In genomic region chr6:64280569-64280968, GRCh38 we compare ENCODE assay signal across 8 cellular contexts.
A peak's percentile ranks its signal among the peaks of the same experiment; 100 is the strongest.
DNase-seq lines count a peak whose midpoint lies in the region; ATAC-seq, FAIRE-seq and TF ChIP-seq lines count a peak whose summit lies in the region.

No MANE protein-coding gene starts in this region.

- H3K27me3 ChIP-seq in astrocyte (ENCODE audit: insufficient read depth, low read length) (no peaks in the 10 kb centered on the region), mesenchymal stem cell (ENCODE audit: control insufficient read depth in 1 of 2, insufficient read depth in 1 of 2, low read length in 2 of 2) (no peaks in the 10 kb centered on the region)

- H2AFZ ChIP-seq in astrocyte (ENCODE audit: low read depth, low read length) (no peak overlapping the region), mesenchymal stem cell (ENCODE audit: low read depth, low read length) (no peak overlapping the region)

- no peak overlapping the region for H3K4me3 ChIP-seq in astrocyte (ENCODE audit: insufficient read depth, low read depth, low read length)
- H3K4me3 ChIP-seq in mesenchymal stem cell (ENCODE audit: insufficient read depth in 1 of 2, low read depth in 1 of 2, low read length in 2 of 2) = no peak overlapping the region

- H3K18ac ChIP-seq in mesenchymal stem cell (ENCODE audit: low read depth in 1 of 2, low read length in 2 of 2) = no peak overlapping the region

- H3K23ac ChIP-seq in mesenchymal stem cell (ENCODE audit: low read length in 2 of 2) = no peak overlapping the region

- H4K20me1 ChIP-seq in astrocyte (ENCODE audit: insufficient read depth, low read length) = no peaks in the 10 kb centered on the region

- CTCF ChIA-PET in GM10248 (lab: Yijun Ruan, JAX) = interaction anchor here (0.6 to 3.1 kb wide), 6 partner anchors 10 to 52 kb away, joined by 3 to 38 read pairs (median 3); no protein-coding TSS in a partner anchor
- CTCF ChIA-PET in activated CD4-positive, alpha-beta T cell treated with anti-CD3 and anti-CD28 coated beads, Interleukin-2, amount 10 ng/mL, durations not matched to agents 7 days and 5 days (lab: Charles Lee) = no interaction called here

- H2BK5ac ChIP-seq in mesenchymal stem cell (ENCODE audit: low read depth, low read length, poor library complexity, severe bottlenecking) = no peak overlapping the region

- H3K4me1 ChIP-seq in astrocyte (ENCODE audit: insufficient read depth, low read length) (no peaks in the 10 kb centered on the region), mesenchymal stem cell (ENCODE audit: control insufficient read depth, insufficient read depth, low read depth, low read length) (no peaks in the 10 kb centered on the region)

- no peak overlapping the region for H3K4me2 ChIP-seq in astrocyte (ENCODE audit: low read length)
- H3K4me2 ChIP-seq in mesenchymal stem cell (ENCODE audit: low read length, poor library complexity, severe bottlenecking) = no peak overlapping the region

- WGBS in mesenchymal stem cell = no CpG with 5 or more reads among the region's 1 CpG

- H3K9me3 ChIP-seq in astrocyte (ENCODE audit: insufficient read depth, low read depth, low read length) (no peaks in the 10 kb centered on the region), mesenchymal stem cell (ENCODE audit: control insufficient read depth, low read length) (no peaks in the 10 kb centered on the region)

- POLR2A ChIA-PET in GM10248 (lab: Yijun Ruan, JAX) = no interaction called here
- POLR2A ChIA-PET in activated CD4-positive, alpha-beta T cell treated with anti-CD3 and anti-CD28 coated beads, Interleukin-2, amount 10 ng/mL, durations not matched to agents 7 days and 5 days (lab: Charles Lee) = no interaction called here

- no peak overlapping the region for H3K27ac Mint-ChIP-seq in astrocyte (ENCODE audit: unreplicated experiment)
- no peak overlapping the region for H3K27ac Mint-ChIP-seq in activated CD4-positive, alpha-beta T cell treated with anti-CD3 and anti-CD28 coated beads, Interleukin-2, amount 10 ng/mL, durations not matched to agents 7 days and 5 days

- H3K9ac ChIP-seq in astrocyte (ENCODE audit: low read length) (no peak overlapping the region), mesenchymal stem cell (ENCODE audit: low read length) (no peak overlapping the region)

- H2AK5ac ChIP-seq in mesenchymal stem cell (ENCODE audit: low read length, severe bottlenecking) = no peak overlapping the region

- H3K27ac ChIP-seq in astrocyte (ENCODE audit: low read depth, low read length) (no peak overlapping the region), mesenchymal stem cell (ENCODE audit: low read length, poor library complexity, severe bottlenecking) (no peak overlapping the region)

- H3K4me1 Mint-ChIP-seq in astrocyte (ENCODE audit: low read depth, unreplicated experiment) = peaks cover 8% of the 10 kb centered on the region
- no peaks in the 10 kb centered on the region for H3K4me1 Mint-ChIP-seq in activated CD4-positive, alpha-beta T cell treated with anti-CD3 and anti-CD28 coated beads, Interleukin-2, amount 10 ng/mL, durations not matched to agents 7 days and 5 days

- no peaks in the 10 kb centered on the region for H3K79me1 ChIP-seq in mesenchymal stem cell (replicated peaks; ENCODE audit: low read length, poor library complexity, severe bottlenecking)

- no peak overlapping the region for H3K14ac ChIP-seq in mesenchymal stem cell (ENCODE audit: low read length in 2 of 2)

- DNase-seq in GM10248 (ENCODE audit: extremely low spot score) (no peak), MV-4-11 (lab: John Stamatoyannopoulos, UW) (peak; percentile 12), astrocyte (ENCODE audit: low read depth) (no peak), mesenchymal stem cell (peak; percentile 61)
- no peak for DNase-seq in activated effector memory CD4-positive, alpha-beta T cell treated with anti-CD3 and anti-CD28 coated beads, Interleukin-2, amount 50 U/mL, for 16 hours
- DNase-seq in activated CD8-positive, alpha-beta memory T cell treated with anti-CD3 and anti-CD28 coated beads, Interleukin-2, amount 50 U/mL, for 4 hours = no peak
- DNase-seq in activated CD4-positive, alpha-beta T cell treated with anti-CD3 and anti-CD28 coated beads, Interleukin-2, amount 10 ng/mL, durations not matched to agents 7 days and 5 days = no peak

- no peak overlapping the region for H2BK12ac ChIP-seq in mesenchymal stem cell (ENCODE audit: low read length in 2 of 2)

- no peak overlapping the region for H3K4ac ChIP-seq in mesenchymal stem cell (ENCODE audit: low read depth in 1 of 2, low read length in 2 of 2)

- H3K79me2 ChIP-seq in astrocyte (ENCODE audit: insufficient read depth, low read length) = no peaks in the 10 kb centered on the region

- no peaks in the 10 kb centered on the region for H3K27me3 Mint-ChIP-seq in astrocyte (ENCODE audit: low read depth, unreplicated experiment)
- H3K27me3 Mint-ChIP-seq in activated CD4-positive, alpha-beta T cell treated with anti-CD3 and anti-CD28 coated beads, Interleukin-2, amount 10 ng/mL, durations not matched to agents 7 days and 5 days = no peaks in the 10 kb centered on the region

- peaks cover 6% of the 10 kb centered on the region for H3K9me3 Mint-ChIP-seq in astrocyte (ENCODE audit: unreplicated experiment)
- H3K9me3 Mint-ChIP-seq in activated CD4-positive, alpha-beta T cell treated with anti-CD3 and anti-CD28 coated beads, Interleukin-2, amount 10 ng/mL, durations not matched to agents 7 days and 5 days = no peaks in the 10 kb centered on the region

- no peak for ATAC-seq in HG02798 (IDR thresholded peaks at IDR 0.05; ENCODE audit: poor library complexity, unreplicated experiment)

- H4K8ac ChIP-seq in mesenchymal stem cell (ENCODE audit: low read length) = no peak overlapping the region

- peaks cover 3% of the 10 kb centered on the region for H3K36me3 Mint-ChIP-seq in astrocyte (ENCODE audit: low read depth, unreplicated experiment)
- no peaks in the 10 kb centered on the region for H3K36me3 Mint-ChIP-seq in activated CD4-positive, alpha-beta T cell treated with anti-CD3 and anti-CD28 coated beads, Interleukin-2, amount 10 ng/mL, durations not matched to agents 7 days and 5 days (ENCODE audit: low read depth)

- H2BK15ac ChIP-seq in mesenchymal stem cell (ENCODE audit: low read depth, poor library complexity, severe bottlenecking) = no peak overlapping the region

- no peak overlapping the region for H3K4me3 Mint-ChIP-seq in astrocyte (ENCODE audit: unreplicated experiment)
- no peak overlapping the region for H3K4me3 Mint-ChIP-seq in activated CD4-positive, alpha-beta T cell treated with anti-CD3 and anti-CD28 coated beads, Interleukin-2, amount 10 ng/mL, durations not matched to agents 7 days and 5 days

- H2BK120ac ChIP-seq in mesenchymal stem cell (ENCODE audit: low read depth, low read length) = no peak overlapping the region

- FAIRE-seq in astrocyte (lab: Jason Lieb, UNC) = no peak

- no peak overlapping the region for H4K91ac ChIP-seq in mesenchymal stem cell (ENCODE audit: low read length)

- no peaks in the 10 kb centered on the region for H3K36me3 ChIP-seq in astrocyte (ENCODE audit: insufficient read depth, low read length)
- H3K36me3 ChIP-seq in mesenchymal stem cell (ENCODE audit: control insufficient read depth in 1 of 2, insufficient read depth in 2 of 2, low read depth in 1 of 2, low read length in 2 of 2) = no peaks in the 10 kb centered on the region

- TF ChIP-seq CTCF in GM10248 (IDR thresholded peaks at IDR 0.05; ENCODE audit: control extremely low read depth, extremely low read depth, low read depth, missing control alignments) (peak; percentile 49), astrocyte (IDR thresholded peaks at IDR 0.05; ENCODE audit: insufficient read depth, low read depth, low read length) (peak; percentile 37)

Comparison
In these comparisons a context has a peak if more than half of its experiments do, and no peak if none do; other contexts are left out.
1. DNase-seq: peak in MV-4-11 (single experiment) and mesenchymal stem cell (single experiment); none in GM10248 (single experiment), astrocyte (single experiment), activated effector memory CD4-positive, alpha-beta T cell treated with anti-CD3 and anti-CD28 coated beads, Interleukin-2, amount 50 U/mL, for 16 hours (single experiment), activated CD8-positive, alpha-beta memory T cell treated with anti-CD3 and anti-CD28 coated beads, Interleukin-2, amount 50 U/mL, for 4 hours (single experiment) and activated CD4-positive, alpha-beta T cell treated with anti-CD3 and anti-CD28 coated beads, Interleukin-2, amount 10 ng/mL, durations not matched to agents 7 days and 5 days (single experiment).